9 cellular contexts compared by ENCODE assay signal in genomic region chr14:77022219-77022852, GRCh38. TPM values are rescaled to one million over a fixed set of nuclear protein-coding genes. Genes with fewer than 3 reads are reported as not detected.
DNase-seq lines count a peak whose midpoint lies in the region; ATAC-seq and TF ChIP-seq lines count a peak whose summit lies in the region.
"Had no signal": no experiment of that assay in that cellular context is flagged by ENCODE, and none has a peak within 500 bp of the region (broad histone marks: within the 10 kb centered on the region; RNA-seq: fewer than 3 reads in every experiment).

No MANE protein-coding gene starts in this region.

- H3K36me3 ChIP-seq in esophagus muscularis mucosa (peaks cover 0 to 27% (median 12%) of the 10 kb centered on the region in 4 donors), thyroid gland (peaks cover 15 to 16% of the 10 kb centered on the region in 2 donors)

- H3K27me3 ChIP-seq in esophagus muscularis mucosa (no peaks in the 10 kb centered on the region), thyroid gland (no peaks in the 10 kb centered on the region)
- H3K27me3 ChIP-seq: adrenal gland had no signal

- WGBS in esophagus muscularis mucosa: 51% methylated on average over 9 of the region's 9 CpGs
- 65 to 70% methylated on average over 7 to 9 of the region's 9 CpGs for WGBS in thyroid gland, 2 donors

- TF ChIP-seq POLR2A in esophagus muscularis mucosa (IDR thresholded peaks at IDR 0.05; ENCODE audit: low read depth) (no peak), thyroid gland (IDR thresholded peaks at IDR 0.05) (no peak)

- TF ChIP-seq CTCF in esophagus muscularis mucosa (IDR thresholded peaks at IDR 0.05): no peak
- no peak for TF ChIP-seq CTCF in thyroid gland (IDR thresholded peaks at IDR 0.05)

- no peak for TF ChIP-seq EP300 in esophagus muscularis mucosa (IDR thresholded peaks at IDR 0.05)

- H3K9me3 ChIP-seq in esophagus muscularis mucosa: no peaks in the 10 kb centered on the region
- no peaks in the 10 kb centered on the region for H3K9me3 ChIP-seq in thyroid gland
- H3K9me3 ChIP-seq: adrenal gland had no signal

- H3K27ac ChIP-seq in esophagus muscularis mucosa (replicated peaks in 1 of 4) (peak overlapping the region; percentile 98 to 100 (median 100)), thyroid gland (peak overlapping the region; percentile 100)

- ATAC-seq in GM21390 (IDR thresholded peaks at IDR 0.05; ENCODE audit: unreplicated experiment): peak; percentile 66

- intact Hi-C loops in esophagus muscularis mucosa (cut with DNase I) (no loop called here), thyroid gland (cut with DNase I) (no loop called here)

- in situ Hi-C loops in Caki2 (cut with HindIII; ENCODE audit: low pct_unique_long_range_greater_than_20kb, low sequenced_read_pairs): no loop called here

- H3K4me3 ChIP-seq in esophagus muscularis mucosa (no peak overlapping the region), thyroid gland (replicated peaks in 1 of 3) (no peak overlapping the region)

- DNase-seq in Caki2 (ENCODE audit: low read depth) (peak; percentile 15), NCI-H2227 treated with DMSO at 0.1 percent for 48 hours (lab: John Stamatoyannopoulos, UW) (peak; percentile 23), esophagus muscularis mucosa (ENCODE audit: extremely low spot score) (no peak), thyroid gland (peak in 1 of 2 donors; percentile 31), NCI-H226 (no peak), midbrain (lab: John Stamatoyannopoulos, UW) (no peak), pons (ENCODE audit: low spot score) (no peak)

- H3K4me1 ChIP-seq in esophagus muscularis mucosa: peaks cover 43 to 52% (median 51%) of the 10 kb centered on the region in 4 donors
- H3K4me1 ChIP-seq in thyroid gland: peaks cover 32% of the 10 kb centered on the region in 2 donors

RNA-seq across cellular contexts. Expression of gene IRF2BPL, which starts 6.2 kb away (rescaled TPM):
- total RNA-seq in Caki2 (2014; rRNA removed; shearing (Covaris generic); ENCODE audit: low replicate concordance): 45.8 and 55.8 TPM in 2 replicates
- 100 to 1,000 TPM in 1 of 4 donors, 10 to 100 TPM in 3; 58.6 to 105 (median 98.4) TPM for total RNA-seq in esophagus muscularis mucosa
- total RNA-seq in thyroid gland: 100 to 1,000 TPM in 1 of 4 donors, 10 to 100 TPM in 3; 43.9 to 103 (median 78.4) TPM

Comparison
In these comparisons a context has a peak if more than half of its experiments do, and no peak if none do; other contexts are left out.
1. DNase-seq: peak in Caki2 (single experiment) and NCI-H2227 treated with DMSO at 0.1 percent for 48 hours (single experiment); none in esophagus muscularis mucosa (single experiment), NCI-H226 (single experiment), midbrain (single experiment) and pons (single experiment).